Comparison of ENCODE assay signal across 11 cellular contexts in the genomic region with DNA sequence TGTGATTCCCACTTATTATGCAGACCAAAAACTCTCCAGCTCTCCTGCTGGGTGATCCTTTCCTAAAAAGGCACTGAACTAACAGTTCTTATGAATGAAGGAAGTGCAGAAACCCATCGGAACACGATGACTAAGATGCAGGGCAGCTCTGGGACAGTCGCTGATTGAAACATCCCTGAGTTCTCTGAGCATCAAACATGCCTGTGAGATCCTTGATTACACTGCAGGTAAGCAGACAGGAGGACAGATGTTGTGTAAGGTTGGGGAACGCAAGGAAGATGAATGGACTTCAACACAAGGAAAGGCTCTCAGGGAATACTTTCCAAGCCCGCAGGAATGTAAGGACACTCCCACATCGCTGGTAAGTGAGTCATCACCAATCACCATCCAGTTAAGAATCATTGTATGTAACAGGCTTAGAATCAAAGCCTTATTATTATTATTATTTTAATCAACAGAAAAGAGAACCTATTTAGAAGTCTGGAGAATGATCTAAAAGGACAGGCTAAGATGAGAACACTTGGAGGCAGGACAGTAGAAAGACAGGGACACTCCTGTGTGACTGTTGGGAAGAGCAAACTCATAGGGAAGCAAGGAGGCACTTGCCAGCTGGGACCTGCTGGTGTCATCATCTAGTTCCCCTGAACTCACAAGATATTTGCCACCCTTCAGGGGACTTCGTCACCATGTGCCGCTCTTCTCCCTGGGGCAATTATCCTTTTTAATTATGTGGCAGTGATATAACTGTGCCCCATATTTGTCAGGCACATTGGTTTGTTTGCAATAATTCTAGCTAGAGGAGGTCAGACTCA. TPM values are rescaled to one million over a fixed set of nuclear protein-coding genes. Genes with fewer than 3 reads are reported as not detected.
DNase-seq lines count a peak whose midpoint lies in the region; FAIRE-seq and TF ChIP-seq lines count a peak whose summit lies in the region.
"Had no signal": no experiment of that assay in that cellular context is flagged by ENCODE, and none has a peak within 500 bp of the region (broad histone marks: within the 10 kb centered on the region; RNA-seq: fewer than 3 reads in every experiment).

No MANE protein-coding gene starts in this region.

- WGBS in mesodermal cell (ENCODE audit: insufficient coverage in 2 of 2), 2 experiments = 61 to 63% methylated on average over 3 to 5 of the region's 8 CpGs

- H3K27ac ChIP-seq in mesodermal cell (ENCODE audit: low read depth, low read length, severe bottlenecking) = peak overlapping the region; percentile 77
- H3K27ac ChIP-seq: gastrocnemius medialis had no signal

- H3K9me3 ChIP-seq in mesodermal cell (ENCODE audit: control insufficient read depth, low read length) = no peaks in the 10 kb centered on the region
- H3K9me3 ChIP-seq: gastrocnemius medialis had no signal

- no peak for TF ChIP-seq POLR2A in GM12891 (IDR thresholded peaks at IDR 0.05; ENCODE audit: low read depth, low read length)

- no peak overlapping the region for H3K4me3 ChIP-seq in mesodermal cell (ENCODE audit: extremely low read depth, insufficient read depth, low read length, poor library complexity, severe bottlenecking)
- H3K4me3 ChIP-seq: gastrocnemius medialis had no signal

- peak; percentile 86 for DNase-seq in AG20443 (ENCODE audit: low spot score)
- DNase-seq in M059J (ENCODE audit: low read depth) = peak; percentile 90
- DNase-seq in dermis blood vessel endothelial cell = peak; percentile 69
- no peak for DNase-seq in GM12891 (ENCODE audit: insufficient read length, low spot score)
- DNase-seq in central memory CD4-positive, alpha-beta T cell = no peak
- DNase-seq in NCI-H1105 treated with DMSO at 0.1 percent for 48 hours (lab: John Stamatoyannopoulos, UW) = no peak
- no peak for DNase-seq in AML-193 (lab: John Stamatoyannopoulos, UW)
- DNase-seq: gastrocnemius medialis, NCI-H2029 had no signal

- H3K4me1 ChIP-seq in mesodermal cell (ENCODE audit: control insufficient read depth, insufficient read depth, low read length, poor library complexity, severe bottlenecking) = peaks cover 26% of the 10 kb centered on the region
- H3K4me1 ChIP-seq: gastrocnemius medialis had no signal

- no peak for FAIRE-seq in GM12891 (lab: Jason Lieb, UNC)
- FAIRE-seq: GM19239 had no signal

- no peaks in the 10 kb centered on the region for H3K36me3 ChIP-seq in mesodermal cell (ENCODE audit: control insufficient read depth, insufficient read depth, low read length)
- H3K36me3 ChIP-seq: gastrocnemius medialis had no signal

TF ChIP-seq in GM12891, 5 proteins besides CTCF, POLR2A, EP300 and RAD21:
- TF ChIP-seq PAX5 (IDR thresholded peaks at IDR 0.05; ENCODE audit: insufficient read depth, low read length, severe bottlenecking) (no peak), TAF1 (IDR thresholded peaks at IDR 0.05; ENCODE audit: low read depth, low read length) (no peak), POU2F2 (IDR thresholded peaks at IDR 0.05; ENCODE audit: low read depth, low read length) (no peak), POLR2AphosphoS5 (IDR thresholded peaks at IDR 0.05; ENCODE audit: low read depth, low read length) (no peak), SPI1 (IDR thresholded peaks at IDR 0.05; ENCODE audit: low read depth, low read length) (no peak)
TF ChIP-seq in GM12891: peak in this region for 0.

RNA-seq across cellular contexts. Expression of gene TMEM158, which starts 26.0 kb away (rescaled TPM):
- 191 and 272 TPM in 2 replicates for total RNA-seq in M059J (2014; rRNA removed; shearing (Covaris generic))
- total RNA-seq in dermis blood vessel endothelial cell = 0.85 and 2.7 TPM in 2 replicates
- polyA plus RNA-seq in mesodermal cell (2013, experiment 1 of 2) = 26.1 TPM
- polyA plus RNA-seq in mesodermal cell (2013, experiment 2 of 2) = 20.3 TPM
- not detected for polyA plus RNA-seq in GM12891 (2012; ENCODE audit: low read depth, missing spikeins)

RNA-seq across cellular contexts. Expression of gene CDCP1, which starts 53.9 kb away (rescaled TPM):
- 23.7 and 33.5 TPM in 2 replicates for total RNA-seq in M059J (2014; rRNA removed; shearing (Covaris generic))
- 0.09 and 0.17 TPM in 2 replicates for total RNA-seq in dermis blood vessel endothelial cell
- 1.2 TPM for polyA plus RNA-seq in mesodermal cell (2013, experiment 1 of 2)
- 1.1 TPM for polyA plus RNA-seq in mesodermal cell (2013, experiment 2 of 2)
- 0.01 TPM for polyA plus RNA-seq in GM12891 (2012; ENCODE audit: low read depth, missing spikeins)

Comparison
In these comparisons a context has a peak if more than half of its experiments do, and no peak if none do; other contexts are left out.
1. DNase-seq: peak in AG20443 (single experiment), M059J (single experiment) and dermis blood vessel endothelial cell (single experiment); none in GM12891 (single experiment), central memory CD4-positive, alpha-beta T cell (single experiment), NCI-H1105 treated with DMSO at 0.1 percent for 48 hours (single experiment) and AML-193 (0 of 2).
2. RNA of gene TMEM158, which starts 26.0 kb away (total RNA-seq): 191 to 272 TPM in M059J; 0.85 to 2.7 TPM in dermis blood vessel endothelial cell; every median in the first group is over 10 times any median in the second.
3. RNA of gene CDCP1, which starts 53.9 kb away (total RNA-seq): 23.7 to 33.5 TPM in M059J; 0.09 to 0.17 TPM in dermis blood vessel endothelial cell; every median in the first group is over 10 times any median in the second.